Comparison of ENCODE assay signal across 19 cellular contexts in genomic region chr1:6899621-6900020, GRCh38.
"Had no signal": no experiment of that assay in that cellular context is flagged by ENCODE, and none has a peak within 500 bp of the region (broad histone marks: within the 10 kb centered on the region; RNA-seq: fewer than 3 reads in every experiment).

No MANE protein-coding gene starts in this region.

- H3K27me3 ChIP-seq: dorsolateral prefrontal cortex, heart left ventricle, neutrophil, right lobe of liver, spleen, testis, tibial nerve had no signal

- DNase-seq: cortex of kidney; dorsolateral prefrontal cortex; effector CD8-positive, alpha-beta T cell; heart left ventricle; hippocampal formation; mesendoderm; naive thymus-derived CD8-positive, alpha-beta T cell; psoas muscle; retina; right lobe of liver; spleen; stimulated activated CD4-positive, alpha-beta T cell treated with anti-CD3 and anti-CD28 coated beads, Interleukin-15, amount 100 ng/mL, for 24 hours; stimulated activated CD4-positive, alpha-beta T cell treated with anti-CD3 and anti-CD28 coated beads, Interleukin-1b, Interleukin-23, amount 100 ng/mL, for 48 hours; stimulated activated CD4-positive, alpha-beta T cell treated with anti-CD3 and anti-CD28 coated beads, Interleukin-4, amount 100 ng/mL, for 24 hours; testis had no signal

- H3K36me3 ChIP-seq: heart left ventricle, neutrophil, right lobe of liver, spleen, tibial nerve had no signal

- H3K27ac ChIP-seq: dorsolateral prefrontal cortex, heart left ventricle, neutrophil, psoas muscle, right lobe of liver, spleen, testis, tibial nerve had no signal

- H3K4me3 ChIP-seq: dorsolateral prefrontal cortex, heart left ventricle, psoas muscle, right lobe of liver, spleen, testis, tibial nerve had no signal

- ATAC-seq: heart left ventricle; naive thymus-derived CD8-positive, alpha-beta T cell; psoas muscle; right lobe of liver; stimulated activated memory B cell treated with anti-CD40 and anti-IgM and Interleukin-4, amounts not matched to agents 10 μg/mL and 1 μg/mL and 100 μg/mL, for 72 hours had no signal

- H3K4me1 ChIP-seq: heart left ventricle, psoas muscle, right lobe of liver, spleen, testis, tibial nerve had no signal

- H3K9me3 ChIP-seq: heart left ventricle, neutrophil, psoas muscle, right lobe of liver, spleen, testis, tibial nerve had no signal

- FAIRE-seq: frontal cortex had no signal
